1 cellular context compared by ENCODE assay signal in genomic region chr1:230124187-230125128, GRCh38.
TF ChIP-seq lines count a peak whose summit lies in the region.

No MANE protein-coding gene starts in this region.

TF ChIP-seq in K562, 482 proteins besides CTCF, POLR2A, EP300 and RAD21 (continued from another document and continues in another):
- TF ChIP-seq SIN3B (IDR thresholded peaks at IDR 0.05; ENCODE audit: low read depth) (no peak), EZH2 (IDR thresholded peaks at IDR 0.05; ENCODE audit: borderline replicate concordance, low read depth, low read length) (no peak), CAMTA2 (CRISPR knock-in tag; conservative IDR thresholded peaks at IDR 0.05) (no peak), PREB (CRISPR knock-in tag; IDR thresholded peaks at IDR 0.05) (no peak), DPF2 (IDR thresholded peaks at IDR 0.05) (no peak), HCFC1 (IDR thresholded peaks at IDR 0.05; ENCODE audit: low read depth, low read length) (no peak), CBX5 (IDR thresholded peaks at IDR 0.05; ENCODE audit: borderline replicate concordance, low read depth) (0 out of 2 replicates have a peak, but pooled peaks have one; percentile 20), FOXK2 (conservative IDR thresholded peaks at IDR 0.05 in 1 of 2, IDR thresholded peaks at IDR 0.05 in 1 of 2; ENCODE audit: low read depth in 2 of 2) (0 out of 4 replicates have a peak, but pooled peaks of 1 of the 2 experiments have one; percentile 20), MAFF (IDR thresholded peaks at IDR 0.05; ENCODE audit: low read length) (no peak), TRIM28 (IDR thresholded peaks at IDR 0.05) (peak; percentile 22; the same call in 1 of the 2 replicates), RBBP5 (IDR thresholded peaks at IDR 0.05; ENCODE audit: borderline replicate concordance, insufficient read depth, low read length, poor library complexity, severe bottlenecking) (peak; percentile 18), ZNF644 (tag; IDR thresholded peaks at IDR 0.05; ENCODE audit: low read depth) (no peak; the same call in none of the 2 replicates), TRIM24 (IDR thresholded peaks at IDR 0.05) (peak; percentile 82 to 86), ZNF668 (CRISPR knock-in tag; IDR thresholded peaks at IDR 0.05) (0 out of 2 replicates have a peak, but pooled peaks have one; percentile 4), TEAD1 (CRISPR knock-in tag; IDR thresholded peaks at IDR 0.05) (peak; percentile 17 to 69; a peak in 2 of 4 replicates), ILK (tag; IDR thresholded peaks at IDR 0.05; ENCODE audit: borderline replicate concordance, low read depth) (no peak), ZNF592 (IDR thresholded peaks at IDR 0.05) (peak; percentile 50), CEBPB (tag; IDR thresholded peaks at IDR 0.05) (peak; percentile 97), CEBPG (CRISPR knock-in tag; IDR thresholded peaks at IDR 0.05) (peak; percentile 93), CEBPG (tag; conservative IDR thresholded peaks at IDR 0.05 in 1 of 2, IDR thresholded peaks at IDR 0.05 in 1 of 2) (peak; percentile 87 to 92), SREBF1 (IDR thresholded peaks at IDR 0.05; ENCODE audit: borderline replicate concordance, low read depth, low read length) (no peak), DACH1 (IDR thresholded peaks at IDR 0.05; ENCODE audit: partially characterized antibody) (no peak), ZNF583 (CRISPR knock-in tag; IDR thresholded peaks at IDR 0.05) (peak; percentile 79; the same call in 1 of the 2 replicates), BRD4 (IDR thresholded peaks at IDR 0.05) (no peak), JUN (IDR thresholded peaks at IDR 0.05; ENCODE audit: borderline replicate concordance, low read depth, low read length) (no peak), JUN (CRISPR knock-in tag; IDR thresholded peaks at IDR 0.05; ENCODE audit: borderline replicate concordance) (no peak), POLR2G (IDR thresholded peaks at IDR 0.05; ENCODE audit: low read depth, low read length) (no peak), ZBTB5 (IDR thresholded peaks at IDR 0.05) (no peak), ETS2 (tag; IDR thresholded peaks at IDR 0.05; ENCODE audit: borderline replicate concordance, poor library complexity, severe bottlenecking) (no peak), SMARCA5 (IDR thresholded peaks at IDR 0.05) (no peak), NCOA6 (IDR thresholded peaks at IDR 0.05) (no peak), KDM4B (IDR thresholded peaks at IDR 0.05; ENCODE audit: borderline replicate concordance in 2 of 2, low read depth in 1 of 2) (no peak), ZNF174 (CRISPR knock-in tag; IDR thresholded peaks at IDR 0.05) (no peak), NR2C1 (IDR thresholded peaks at IDR 0.05) (no peak), NR2C1 (tag; IDR thresholded peaks at IDR 0.05) (no peak), OTX1 (CRISPR knock-in tag; IDR thresholded peaks at IDR 0.05) (no peak), IFI16 (CRISPR knock-in tag; IDR thresholded peaks at IDR 0.05) (0 out of 2 replicates have a peak, but pooled peaks have one; percentile 16), GABPA (tag; conservative IDR thresholded peaks at IDR 0.05; ENCODE audit: low read depth) (peak; percentile 12; the same call in 1 of the 2 replicates), ATF1 (CRISPR knock-in tag; IDR thresholded peaks at IDR 0.05) (no peak), ATF1 (tag; IDR thresholded peaks at IDR 0.05) (peak; percentile 8; the same call in 1 of the 2 replicates), PHF21A (IDR thresholded peaks at IDR 0.05; ENCODE audit: borderline replicate concordance, low read depth) (no peak), ZEB2 (IDR thresholded peaks at IDR 0.05) (no peak), ZNF143 (CRISPR knock-in tag; IDR thresholded peaks at IDR 0.05) (no peak), ESRRA (IDR thresholded peaks at IDR 0.05; ENCODE audit: borderline replicate concordance, low read depth) (no peak; the same call in 1 of the 2 replicates), ZNF280A (IDR thresholded peaks at IDR 0.05; ENCODE audit: low read depth, partially characterized antibody) (no peak), RBM15 (IDR thresholded peaks at IDR 0.05; ENCODE audit: insufficient read depth, low read length) (no peak), UBTF (IDR thresholded peaks at IDR 0.05; ENCODE audit: borderline replicate concordance in 1 of 2, low read depth in 2 of 2, low read length in 2 of 2) (no peak), MCM2 (IDR thresholded peaks at IDR 0.05; ENCODE audit: low read depth) (no peak), SNIP1 (IDR thresholded peaks at IDR 0.05; ENCODE audit: low read depth) (no peak), SMAD4 (CRISPR knock-in tag; conservative IDR thresholded peaks at IDR 0.05) (peak; percentile 78), NR4A1 (CRISPR knock-in tag; IDR thresholded peaks at IDR 0.05) (0 out of 2 replicates have a peak, but pooled peaks have one; percentile 55), NR4A1 (tag; IDR thresholded peaks at IDR 0.05) (peak; percentile 70; the same call in 1 of the 2 replicates), ZNF239 (CRISPR knock-in tag; IDR thresholded peaks at IDR 0.05) (no peak), BRF2 (IDR thresholded peaks at IDR 0.05; ENCODE audit: borderline replicate concordance, insufficient read depth, insufficient read length) (no peak), HBP1 (CRISPR knock-in tag; IDR thresholded peaks at IDR 0.05) (no peak), CEBPZ (IDR thresholded peaks at IDR 0.05; ENCODE audit: borderline replicate concordance, low read depth, low read length) (no peak)
